ENCODE assay signal across 14 cellular contexts in the genomic region with DNA sequence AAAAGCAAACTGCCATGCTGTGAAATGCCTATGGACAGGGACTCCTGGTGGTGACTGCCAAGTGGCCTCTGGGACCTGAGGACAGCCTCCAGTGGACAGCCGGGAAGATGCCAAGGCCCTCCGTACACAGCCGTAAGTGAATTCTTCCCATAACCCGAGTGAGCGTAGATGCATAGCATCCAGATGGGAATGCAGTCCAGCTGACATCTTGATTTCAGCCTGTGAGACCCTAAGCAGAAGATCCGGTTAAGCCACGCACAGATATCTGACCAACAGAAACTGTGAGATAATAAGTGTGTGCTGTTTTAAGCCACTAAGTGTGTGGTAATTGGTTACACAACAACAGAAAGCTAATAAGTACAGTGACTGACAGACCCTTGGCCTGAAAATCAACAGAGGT. TPM values are rescaled to one million over a fixed set of nuclear protein-coding genes. Genes with fewer than 3 reads are reported as not detected.
A peak's percentile ranks its signal among the peaks of the same experiment; 100 is the strongest.
DNase-seq lines count a peak whose midpoint lies in the region; TF ChIP-seq lines count a peak whose summit lies in the region.
"Had no signal": no experiment of that assay in that cellular context is flagged by ENCODE, and none has a peak within 500 bp of the region (broad histone marks: within the 10 kb centered on the region; RNA-seq: fewer than 3 reads in every experiment).

No MANE protein-coding gene starts in this region.

- peaks cover 4 to 10% (median 6%) of the 10 kb centered on the region in 3 donors for H3K4me1 Mint-ChIP-seq in IgD-negative memory B cell
- H3K4me1 Mint-ChIP-seq: H9 had no signal

- peak overlapping the region; percentile 32 to 42 for H3K27ac ChIP-seq in liver (ENCODE audit: low read depth in 1 of 2, low read length in 2 of 2)
- H3K27ac ChIP-seq: A549 had no signal

- WGBS in liver, result 30% methylated on average over 7 of the region's 7 CpGs

- H3K27me3 ChIP-seq in liver (ENCODE audit: control insufficient read depth in 4 of 4, insufficient read depth in 4 of 4, low read length in 3 of 4), result no peaks in the 10 kb centered on the region

- peak overlapping the region in 2 of 3 donors; percentile 35 to 76 for H3K27ac Mint-ChIP-seq in IgD-negative memory B cell
- H3K27ac Mint-ChIP-seq: CD14-positive monocyte; CD8-positive, alpha-beta T cell; H9 had no signal

- TF ChIP-seq CTCF in liver (IDR thresholded peaks at IDR 0.05; ENCODE audit: low read depth, low read length, missing input control), result no peak

- H3K36me3 ChIP-seq in liver (ENCODE audit: control insufficient read depth in 4 of 4, insufficient read depth in 3 of 4, low read depth in 1 of 4, low read length in 3 of 4), result no peaks in the 10 kb centered on the region

- no peaks in the 10 kb centered on the region for H3K27me3 Mint-ChIP-seq in IgD-negative memory B cell

- no peaks in the 10 kb centered on the region for H3K9me3 ChIP-seq in liver (ENCODE audit: control insufficient read depth in 4 of 4, low read length in 3 of 4)
- H3K9me3 ChIP-seq: A549 had no signal

- no peak overlapping the region for H3K4me3 Mint-ChIP-seq in IgD-negative memory B cell
- H3K4me3 Mint-ChIP-seq: CD14-positive monocyte; CD8-positive, alpha-beta T cell; H9 had no signal

- H3K9ac ChIP-seq in liver (ENCODE audit: low read depth in 1 of 2, low read length in 2 of 2), result no peak overlapping the region

- DNase-seq in amniotic epithelial cell (ENCODE audit: low read depth), result peak; percentile 28
- DNase-seq in stimulated activated CD4-positive, alpha-beta T cell treated with anti-CD3 and anti-CD28 coated beads, Interleukin-4, amount 100 ng/mL, for 1 hour, result no peak
- no peak for DNase-seq in NCI-H1092 treated with DMSO at 0.1 percent for 48 hours (lab: John Stamatoyannopoulos, UW)
- DNase-seq in activated CD4-positive, CD25-positive, alpha-beta regulatory T cell (lab: John Stamatoyannopoulos, UW), result no peak
- DNase-seq: CD8-positive, alpha-beta T cell; COR-L47; DND-41; GDM1; GOT3; H9 had no signal

- peak in 1 of 2 donors; percentile 34 for TF ChIP-seq RAD21 in liver (IDR thresholded peaks at IDR 0.05)

- peak overlapping the region in 2 of 3 donors; percentile 3 to 20 for H3K4me3 ChIP-seq in liver (ENCODE audit: low read depth in 1 of 3, low read length in 3 of 3)
- H3K4me3 ChIP-seq: A549 had no signal

- no peaks in the 10 kb centered on the region for H3K9me3 Mint-ChIP-seq in IgD-negative memory B cell
- H3K9me3 Mint-ChIP-seq: CD8-positive, alpha-beta T cell; H9 had no signal

- H3K4me1 ChIP-seq in liver (ENCODE audit: control insufficient read depth in 4 of 4, insufficient read depth in 4 of 4, low read length in 3 of 4), result peaks cover 0 to 11% (median 3%) of the 10 kb centered on the region in 4 donors
- H3K4me1 ChIP-seq: A549 had no signal

- H3K36me3 Mint-ChIP-seq in IgD-negative memory B cell, result peaks cover 11% of the 10 kb centered on the region
- H3K36me3 Mint-ChIP-seq: CD14-positive monocyte had no signal

TF ChIP-seq in liver, 16 proteins besides CTCF, POLR2A, EP300 and RAD21:
- no peak for TF ChIP-seq NR2F2 (IDR thresholded peaks at IDR 0.05)
- no peak for TF ChIP-seq EGR1 (IDR thresholded peaks at IDR 0.05; ENCODE audit: low read depth in 2 of 2)
- TF ChIP-seq RXRA (IDR thresholded peaks at IDR 0.05), result peak; percentile 8 to 65
- TF ChIP-seq MAX (IDR thresholded peaks at IDR 0.05), result peak; percentile 28
- TF ChIP-seq HNF4A (conservative IDR thresholded peaks at IDR 0.05), result peak; percentile 71 to 95
- peak; percentile 29 for TF ChIP-seq FOXA2 (IDR thresholded peaks at IDR 0.05)
- TF ChIP-seq, protein P1, sequence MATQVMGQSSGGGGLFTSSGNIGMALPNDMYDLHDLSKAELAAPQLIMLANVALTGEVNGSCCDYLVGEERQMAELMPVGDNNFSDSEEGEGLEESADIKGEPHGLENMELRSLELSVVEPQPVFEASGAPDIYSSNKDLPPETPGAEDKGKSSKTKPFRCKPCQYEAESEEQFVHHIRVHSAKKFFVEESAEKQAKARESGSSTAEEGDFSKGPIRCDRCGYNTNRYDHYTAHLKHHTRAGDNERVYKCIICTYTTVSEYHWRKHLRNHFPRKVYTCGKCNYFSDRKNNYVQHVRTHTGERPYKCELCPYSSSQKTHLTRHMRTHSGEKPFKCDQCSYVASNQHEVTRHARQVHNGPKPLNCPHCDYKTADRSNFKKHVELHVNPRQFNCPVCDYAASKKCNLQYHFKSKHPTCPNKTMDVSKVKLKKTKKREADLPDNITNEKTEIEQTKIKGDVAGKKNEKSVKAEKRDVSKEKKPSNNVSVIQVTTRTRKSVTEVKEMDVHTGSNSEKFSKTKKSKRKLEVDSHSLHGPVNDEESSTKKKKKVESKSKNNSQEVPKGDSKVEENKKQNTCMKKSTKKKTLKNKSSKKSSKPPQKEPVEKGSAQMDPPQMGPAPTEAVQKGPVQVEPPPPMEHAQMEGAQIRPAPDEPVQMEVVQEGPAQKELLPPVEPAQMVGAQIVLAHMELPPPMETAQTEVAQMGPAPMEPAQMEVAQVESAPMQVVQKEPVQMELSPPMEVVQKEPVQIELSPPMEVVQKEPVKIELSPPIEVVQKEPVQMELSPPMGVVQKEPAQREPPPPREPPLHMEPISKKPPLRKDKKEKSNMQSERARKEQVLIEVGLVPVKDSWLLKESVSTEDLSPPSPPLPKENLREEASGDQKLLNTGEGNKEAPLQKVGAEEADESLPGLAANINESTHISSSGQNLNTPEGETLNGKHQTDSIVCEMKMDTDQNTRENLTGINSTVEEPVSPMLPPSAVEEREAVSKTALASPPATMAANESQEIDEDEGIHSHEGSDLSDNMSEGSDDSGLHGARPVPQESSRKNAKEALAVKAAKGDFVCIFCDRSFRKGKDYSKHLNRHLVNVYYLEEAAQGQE (IDR thresholded peaks at IDR 0.05), result peak; percentile 19
- TF ChIP-seq GABPA (IDR thresholded peaks at IDR 0.05 in 1 of 2, conservative IDR thresholded peaks at IDR 0.05 in 1 of 2), result no peak
- TF ChIP-seq HNF4G (IDR thresholded peaks at IDR 0.05), result no peak
- TF ChIP-seq FOXA1 (IDR thresholded peaks at IDR 0.05), result no peak
- no peak for TF ChIP-seq ZBTB33 (IDR thresholded peaks at IDR 0.05)
- TF ChIP-seq TAF1 (conservative IDR thresholded peaks at IDR 0.05), result no peak
- peak; percentile 67 for TF ChIP-seq YY1 (IDR thresholded peaks at IDR 0.05)
- TF ChIP-seq JUND (IDR thresholded peaks at IDR 0.05), result no peak
- no peak for TF ChIP-seq SP1 (IDR thresholded peaks at IDR 0.05)
- TF ChIP-seq, protein P2, sequence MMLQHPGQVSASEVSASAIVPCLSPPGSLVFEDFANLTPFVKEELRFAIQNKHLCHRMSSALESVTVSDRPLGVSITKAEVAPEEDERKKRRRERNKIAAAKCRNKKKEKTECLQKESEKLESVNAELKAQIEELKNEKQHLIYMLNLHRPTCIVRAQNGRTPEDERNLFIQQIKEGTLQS (IDR thresholded peaks at IDR 0.05), result no peak

RNA-seq across cellular contexts. Expression of gene TMEM156, which starts 55.9 kb away (rescaled TPM):
- polyA plus RNA-seq in IgD-negative memory B cell (152 TPM), liver (under 1 TPM; 0.58 to 0.61 TPM)
- total RNA-seq in liver, result under 1 TPM; 0.67 to 0.70 TPM
- total RNA-seq: H9 had no signal

Comparison
In these comparisons a context has a peak if more than half of its experiments do, and no peak if none do; other contexts are left out.
1. RNA of gene TMEM156, which starts 55.9 kb away (polyA plus RNA-seq): 152 TPM in IgD-negative memory B cell (single experiment); 0.58 to 0.61 TPM in liver; every median in the first group is over 10 times any median in the second.